In genomic region chr14:61280526-61281185, GRCh38 we compare ENCODE assay signal across 8 cellular contexts. TPM values are rescaled to one million over a fixed set of nuclear protein-coding genes. Genes with fewer than 3 reads are reported as not detected.
DNase-seq lines count a peak whose midpoint lies in the region; ATAC-seq and TF ChIP-seq lines count a peak whose summit lies in the region.

No MANE protein-coding gene starts in this region.

- peaks cover 91% of the 10 kb centered on the region for H3K27me3 Mint-ChIP-seq in neural crest cell (ENCODE audit: low read depth)
- peaks cover 21% of the 10 kb centered on the region for H3K27me3 Mint-ChIP-seq in stimulated activated naive CD8-positive, alpha-beta T cell treated with anti-CD3 and anti-CD28 coated beads, Interleukin-15, Interleukin-2, amounts not matched to agents 100 ng/mL and 50 ng/mL, for 24 hours

- DNase-seq in EH (ENCODE audit: low read depth) (peak; percentile 36), NCI-H2196 treated with DMSO at 0.1 percent for 48 hours (lab: John Stamatoyannopoulos, UW; ENCODE audit: unreplicated experiment) (peak; percentile 47), fibroblast of peridontal ligament (ENCODE audit: extremely low read depth) (peak; percentile 50), neural crest cell (ENCODE audit: low read depth, low spot score) (peak; percentile 39), globus pallidus (ENCODE audit: low spot score) (no peak)
- peak; percentile 86 to 88 for DNase-seq in activated T-cell treated with anti-CD3 and anti-CD28 coated beads, Interleukin-2, amount 50 U/mL, for 48 hours

- ATAC-seq in HG02678 (IDR thresholded peaks at IDR 0.05; ENCODE audit: unreplicated experiment) = no peak

- TF ChIP-seq CTCF in neural crest cell (conservative IDR thresholded peaks at IDR 0.05) = peak; percentile 66

- H3K9me3 Mint-ChIP-seq in neural crest cell = no peaks in the 10 kb centered on the region
- H3K9me3 Mint-ChIP-seq in stimulated activated naive CD8-positive, alpha-beta T cell treated with anti-CD3 and anti-CD28 coated beads, Interleukin-15, Interleukin-2, amounts not matched to agents 100 ng/mL and 50 ng/mL, for 24 hours = no peaks in the 10 kb centered on the region

- peaks cover 4% of the 10 kb centered on the region for H3K36me3 Mint-ChIP-seq in neural crest cell (ENCODE audit: low read depth)
- no peaks in the 10 kb centered on the region for H3K36me3 Mint-ChIP-seq in stimulated activated naive CD8-positive, alpha-beta T cell treated with anti-CD3 and anti-CD28 coated beads, Interleukin-15, Interleukin-2, amounts not matched to agents 100 ng/mL and 50 ng/mL, for 24 hours (ENCODE audit: low read depth)

- no peak overlapping the region for H3K27ac Mint-ChIP-seq in neural crest cell (ENCODE audit: unreplicated experiment)
- peak overlapping the region; percentile 65 for H3K27ac Mint-ChIP-seq in stimulated activated naive CD8-positive, alpha-beta T cell treated with anti-CD3 and anti-CD28 coated beads, Interleukin-15, Interleukin-2, amounts not matched to agents 100 ng/mL and 50 ng/mL, for 24 hours

- H3K4me1 Mint-ChIP-seq in neural crest cell = no peaks in the 10 kb centered on the region
- peaks cover 37% of the 10 kb centered on the region for H3K4me1 Mint-ChIP-seq in stimulated activated naive CD8-positive, alpha-beta T cell treated with anti-CD3 and anti-CD28 coated beads, Interleukin-15, Interleukin-2, amounts not matched to agents 100 ng/mL and 50 ng/mL, for 24 hours (ENCODE audit: low read depth)

- H3K4me3 Mint-ChIP-seq in neural crest cell = peak overlapping the region; percentile 62
- H3K4me3 Mint-ChIP-seq in stimulated activated naive CD8-positive, alpha-beta T cell treated with anti-CD3 and anti-CD28 coated beads, Interleukin-15, Interleukin-2, amounts not matched to agents 100 ng/mL and 50 ng/mL, for 24 hours = peak overlapping the region; percentile 85

RNA-seq across cellular contexts. Expression of gene TMEM30B, which starts 0.5 kb away (rescaled TPM):
- 0.07 TPM in 1 of 2 replicates, not detected in the other for total RNA-seq in neural crest cell

RNA-seq across cellular contexts. Expression of gene PRKCH, which starts 40.7 kb away (rescaled TPM):
- total RNA-seq in neural crest cell = 0.30 and 0.61 TPM in 2 replicates
